In the genomic region with DNA sequence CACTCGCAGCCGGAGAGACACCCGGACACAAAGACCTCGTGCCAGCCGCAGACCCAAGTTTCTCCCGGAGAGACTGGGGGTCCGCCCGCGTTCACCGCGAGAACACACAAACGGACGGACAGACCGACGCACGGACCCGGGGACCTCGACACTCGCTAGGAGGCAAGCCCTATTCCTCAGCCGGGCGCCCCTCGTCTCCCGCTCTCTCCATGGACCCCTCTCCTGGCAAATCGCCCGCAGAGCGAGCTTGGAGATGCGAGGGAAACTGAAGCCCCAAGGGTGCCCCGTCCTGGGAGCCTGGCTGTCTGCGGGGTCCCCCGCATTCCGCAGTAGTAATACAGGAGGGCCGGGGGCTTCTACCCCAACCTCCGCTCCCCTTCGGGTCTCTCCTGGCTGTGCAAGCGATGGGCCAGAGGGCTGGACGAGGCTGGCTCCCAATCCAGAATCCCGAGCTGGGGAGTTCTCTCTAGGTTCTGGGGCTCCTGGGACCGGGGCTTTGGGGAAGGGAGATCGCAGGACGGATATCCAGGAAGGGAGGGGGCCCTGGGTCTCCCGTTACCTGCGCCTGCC, we compare ENCODE assay signal across 8 cellular contexts. TPM values are rescaled to one million over a fixed set of nuclear protein-coding genes. Genes with fewer than 3 reads are reported as not detected.
A peak's percentile ranks its signal among the peaks of the same experiment; 100 is the strongest.
DNase-seq lines count a peak whose midpoint lies in the region; ATAC-seq, FAIRE-seq and TF ChIP-seq lines count a peak whose summit lies in the region.

No MANE protein-coding gene starts in this region.

- TF ChIP-seq EP300 in neural cell (conservative IDR thresholded peaks at IDR 0.05; ENCODE audit: poor library complexity, severe bottlenecking) = no peak

- FAIRE-seq in GM12892 (lab: Jason Lieb, UNC) = no peak

- DNase-seq in stimulated activated CD4-positive, alpha-beta T cell treated with anti-CD3 and anti-CD28 coated beads, Interleukin-15, amount 100 ng/mL, for 24 hours = peak; percentile 21
- DNase-seq in stimulated activated CD4-positive, alpha-beta T cell treated with anti-CD3 and anti-CD28 coated beads, Interleukin-12 subunit alpha, Interleukin-12 subunit beta, amount 100 ng/mL, for 4 hours = no peak
- DNase-seq in ecto neural progenitor cell (ENCODE audit: low spot score) = peak; percentile 65
- no peak for DNase-seq in NCI-H1436 (lab: John Stamatoyannopoulos, UW)
- DNase-seq in GM12892 (ENCODE audit: insufficient read length) = no peak

- H3K27ac ChIP-seq in neural cell (ENCODE audit: low read length) = no peak overlapping the region

- H3K4me3 ChIP-seq in neural cell (ENCODE audit: low read length) = peak overlapping the region; percentile 82

- H3K9me2 ChIP-seq in neural cell (ENCODE audit: insufficient read depth, low read length) = no peaks in the 10 kb centered on the region

- no peaks in the 10 kb centered on the region for H4K20me1 ChIP-seq in neural cell (ENCODE audit: insufficient read depth)

- ATAC-seq in HG03108 (IDR thresholded peaks at IDR 0.05; ENCODE audit: unreplicated experiment) (no peak), HG03469 (IDR thresholded peaks at IDR 0.05; ENCODE audit: unreplicated experiment) (no peak)

- peak overlapping the region; percentile 39 for H3K4me2 ChIP-seq in neural cell (ENCODE audit: low read length)

- peak overlapping the region; percentile 69 for H3K9ac ChIP-seq in neural cell (ENCODE audit: low read length)

- H3K36me3 ChIP-seq in neural cell (ENCODE audit: insufficient read depth, low read length) = no peaks in the 10 kb centered on the region

- H3K9me3 ChIP-seq in neural cell (ENCODE audit: low read length) = no peaks in the 10 kb centered on the region

- no peak for TF ChIP-seq RAD21 in neural cell (conservative IDR thresholded peaks at IDR 0.05)

- peaks cover 41% of the 10 kb centered on the region for H3K27me3 ChIP-seq in neural cell (ENCODE audit: insufficient read depth, low read depth, low read length)

- no peak for TF ChIP-seq POLR2A in GM12892 (IDR thresholded peaks at IDR 0.05; ENCODE audit: low read depth, low read length)

- peaks cover 5% of the 10 kb centered on the region for H3F3A ChIP-seq in neural cell (ENCODE audit: insufficient read depth, low read length, poor library complexity, severe bottlenecking)

- peak overlapping the region; percentile 56 for H2AFZ ChIP-seq in neural cell (ENCODE audit: low read depth, low read length)

- H3K79me2 ChIP-seq in neural cell (replicated peaks; ENCODE audit: insufficient read depth, low read length) = no peaks in the 10 kb centered on the region

- no peak for TF ChIP-seq CTCF in neural cell (IDR thresholded peaks at IDR 0.05; ENCODE audit: poor library complexity, severe bottlenecking)

TF ChIP-seq in neural cell, 6 proteins besides CTCF, POLR2A, EP300 and RAD21:
- TF ChIP-seq POLR2AphosphoS5 (IDR thresholded peaks at IDR 0.05) (peak; percentile 7), SMC3 (conservative IDR thresholded peaks at IDR 0.05; ENCODE audit: poor library complexity) (no peak), TAF1 (IDR thresholded peaks at IDR 0.05; ENCODE audit: low read depth) (no peak)
- TF ChIP-seq, protein P1, sequence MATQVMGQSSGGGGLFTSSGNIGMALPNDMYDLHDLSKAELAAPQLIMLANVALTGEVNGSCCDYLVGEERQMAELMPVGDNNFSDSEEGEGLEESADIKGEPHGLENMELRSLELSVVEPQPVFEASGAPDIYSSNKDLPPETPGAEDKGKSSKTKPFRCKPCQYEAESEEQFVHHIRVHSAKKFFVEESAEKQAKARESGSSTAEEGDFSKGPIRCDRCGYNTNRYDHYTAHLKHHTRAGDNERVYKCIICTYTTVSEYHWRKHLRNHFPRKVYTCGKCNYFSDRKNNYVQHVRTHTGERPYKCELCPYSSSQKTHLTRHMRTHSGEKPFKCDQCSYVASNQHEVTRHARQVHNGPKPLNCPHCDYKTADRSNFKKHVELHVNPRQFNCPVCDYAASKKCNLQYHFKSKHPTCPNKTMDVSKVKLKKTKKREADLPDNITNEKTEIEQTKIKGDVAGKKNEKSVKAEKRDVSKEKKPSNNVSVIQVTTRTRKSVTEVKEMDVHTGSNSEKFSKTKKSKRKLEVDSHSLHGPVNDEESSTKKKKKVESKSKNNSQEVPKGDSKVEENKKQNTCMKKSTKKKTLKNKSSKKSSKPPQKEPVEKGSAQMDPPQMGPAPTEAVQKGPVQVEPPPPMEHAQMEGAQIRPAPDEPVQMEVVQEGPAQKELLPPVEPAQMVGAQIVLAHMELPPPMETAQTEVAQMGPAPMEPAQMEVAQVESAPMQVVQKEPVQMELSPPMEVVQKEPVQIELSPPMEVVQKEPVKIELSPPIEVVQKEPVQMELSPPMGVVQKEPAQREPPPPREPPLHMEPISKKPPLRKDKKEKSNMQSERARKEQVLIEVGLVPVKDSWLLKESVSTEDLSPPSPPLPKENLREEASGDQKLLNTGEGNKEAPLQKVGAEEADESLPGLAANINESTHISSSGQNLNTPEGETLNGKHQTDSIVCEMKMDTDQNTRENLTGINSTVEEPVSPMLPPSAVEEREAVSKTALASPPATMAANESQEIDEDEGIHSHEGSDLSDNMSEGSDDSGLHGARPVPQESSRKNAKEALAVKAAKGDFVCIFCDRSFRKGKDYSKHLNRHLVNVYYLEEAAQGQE (IDR thresholded peaks at IDR 0.05; ENCODE audit: borderline replicate concordance) = no peak
TF ChIP-seq in neural cell: peak in this region for 1.

RNA-seq across cellular contexts. Expression of gene SYT6, which starts 0.5 kb away (rescaled TPM):
- 8.1 and 9.9 TPM in 2 replicates for polyA plus RNA-seq in neural cell
- 17.5 and 18.3 TPM in 2 replicates for polyA minus RNA-seq in neural cell
- polyA plus RNA-seq in GM12892 (2012; ENCODE audit: missing spikeins) = not detected

Comparison
In these comparisons a context has a peak if more than half of its experiments do, and no peak if none do; other contexts are left out.
1. DNase-seq: peak in stimulated activated CD4-positive, alpha-beta T cell treated with anti-CD3 and anti-CD28 coated beads, Interleukin-15, amount 100 ng/mL, for 24 hours (single experiment) and ecto neural progenitor cell (single experiment); none in stimulated activated CD4-positive, alpha-beta T cell treated with anti-CD3 and anti-CD28 coated beads, Interleukin-12 subunit alpha, Interleukin-12 subunit beta, amount 100 ng/mL, for 4 hours (single experiment), NCI-H1436 (single experiment) and GM12892 (single experiment).